In the genomic region with DNA sequence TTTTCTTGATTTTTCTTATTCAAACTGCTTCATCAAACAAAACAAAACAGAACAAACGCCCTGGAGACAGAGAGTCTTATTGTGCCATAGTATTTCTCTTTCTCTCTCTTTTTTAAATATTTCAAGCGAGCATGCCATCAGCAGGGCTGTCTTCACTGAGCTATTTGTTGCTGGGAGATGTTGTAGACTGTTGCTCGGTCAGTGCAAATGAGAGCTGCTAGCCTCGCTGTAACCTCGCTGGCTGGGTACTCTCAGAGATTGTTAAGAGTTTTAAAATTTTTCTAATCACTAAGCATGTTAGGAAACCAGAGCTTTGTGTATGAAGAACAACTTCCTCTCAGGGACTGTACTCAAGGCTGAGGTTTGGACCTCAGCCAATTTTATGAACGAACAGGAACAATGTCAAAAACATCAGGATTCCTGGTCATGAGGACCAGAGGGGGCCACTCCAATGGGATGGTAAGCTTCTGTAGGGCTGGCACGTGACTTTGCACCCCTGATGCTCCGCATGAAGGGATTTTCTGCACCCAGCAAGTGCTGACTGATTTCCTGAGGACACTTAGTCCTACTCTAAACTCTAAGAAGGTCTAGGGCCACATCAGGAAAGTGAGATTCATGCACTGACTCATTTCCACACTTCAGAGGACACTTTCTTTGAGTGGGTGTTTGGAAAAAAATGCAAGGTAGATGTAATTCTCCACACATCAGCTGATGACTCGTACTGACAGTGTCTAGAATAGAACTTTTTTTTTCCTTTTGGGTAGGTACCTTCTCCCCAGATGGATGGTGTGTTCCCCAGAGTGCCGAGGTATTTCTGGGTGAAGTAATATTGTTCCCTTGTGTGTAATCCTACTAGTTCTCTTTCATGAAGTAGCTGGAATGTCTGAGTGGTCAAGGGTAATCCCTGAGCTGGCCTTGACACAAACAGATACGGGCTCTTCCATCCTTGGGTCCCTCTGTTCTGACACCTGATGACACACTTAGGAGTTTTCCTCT, we compare ENCODE assay signal across 8 cellular contexts. TPM values are rescaled to one million over a fixed set of nuclear protein-coding genes. Genes with fewer than 3 reads are reported as not detected.
DNase-seq lines count a peak whose midpoint lies in the region; ATAC-seq and TF ChIP-seq lines count a peak whose summit lies in the region.

No MANE protein-coding gene starts in this region.

- peaks cover 3% of the 10 kb centered on the region for H3K9me3 ChIP-seq in mammary epithelial cell (replicated peaks; ENCODE audit: insufficient read depth, low read length)
- no peaks in the 10 kb centered on the region for H3K9me3 ChIP-seq in thyroid gland

- H3K27ac ChIP-seq in mammary epithelial cell (ENCODE audit: insufficient read depth, low read depth, low read length) (peak overlapping the region; percentile 52), thyroid gland (peak overlapping the region; percentile 38 to 75 (median 65))

- H3K27ac Mint-ChIP-seq in T-cell, result peak overlapping the region; percentile 96 to 98

- POLR2A ChIA-PET in T-cell (lab: Charles Lee), result interaction anchor here (0.5 to 0.9 kb wide), 3 partner anchors 15 to 774 kb away, joined by 3 read pairs; no protein-coding TSS in a partner anchor

- no peaks in the 10 kb centered on the region for H3K36me3 Mint-ChIP-seq in T-cell

- H3K36me3 ChIP-seq in mammary epithelial cell (ENCODE audit: insufficient read depth, low read length) (no peaks in the 10 kb centered on the region), thyroid gland (no peaks in the 10 kb centered on the region)

- H3K27me3 ChIP-seq in mammary epithelial cell (ENCODE audit: insufficient read depth, low read length), result no peaks in the 10 kb centered on the region
- no peaks in the 10 kb centered on the region for H3K27me3 ChIP-seq in thyroid gland

- H3K4me1 Mint-ChIP-seq in T-cell, result peaks cover 33 to 42% (median 36%) of the 10 kb centered on the region in 3 donors

- no peak overlapping the region for H3K4me3 ChIP-seq in mammary epithelial cell (replicated peaks in 1 of 3; ENCODE audit: insufficient read depth in 1 of 3, low read depth in 2 of 3, low read length in 3 of 3)
- no peak overlapping the region for H3K4me3 ChIP-seq in thyroid gland (replicated peaks in 1 of 3)

- no peak for TF ChIP-seq POLR2A in thyroid gland (IDR thresholded peaks at IDR 0.05)

- intact Hi-C loops in mammary epithelial cell (cut with micrococcal nuclease), result no loop called here
- intact Hi-C loops in thyroid gland (cut with DNase I), result no loop called here

- WGBS in mammary epithelial cell (ENCODE audit: low coverage, missing lambda C conversion rate), result 60% methylated on average over 11 of the region's 11 CpGs
- WGBS in thyroid gland, 2 donors, result 12 to 15% methylated on average over 11 of the region's 11 CpGs

- no peaks in the 10 kb centered on the region for H4K20me1 ChIP-seq in mammary epithelial cell (ENCODE audit: insufficient read depth, low read length)

- H3K4me1 ChIP-seq in mammary epithelial cell (ENCODE audit: insufficient read depth, low read length) (peaks cover 19% of the 10 kb centered on the region), thyroid gland (peaks cover 11 to 14% of the 10 kb centered on the region in 2 donors)

- H3K4me2 ChIP-seq in mammary epithelial cell (ENCODE audit: insufficient read depth, low read depth, low read length), result peak overlapping the region; percentile 43

- H3K79me2 ChIP-seq in mammary epithelial cell (ENCODE audit: insufficient read depth, low read length), result no peaks in the 10 kb centered on the region

- peak; percentile 83 for ATAC-seq in GM18909 (IDR thresholded peaks at IDR 0.05; ENCODE audit: poor library complexity, unreplicated experiment)
- peak; percentile 75 for ATAC-seq in HG03139 (IDR thresholded peaks at IDR 0.05; ENCODE audit: unreplicated experiment)
- peak; percentile 80 to 90 (median 86) for ATAC-seq in T-cell (replicated peaks in 1 of 4)

- no peaks in the 10 kb centered on the region for H3K27me3 Mint-ChIP-seq in T-cell

- H3K9me3 Mint-ChIP-seq in T-cell, result peaks cover 0 to 4% (median 0%) of the 10 kb centered on the region in 3 donors

- CTCF ChIA-PET in T-cell (lab: Charles Lee), result no interaction called here
- CTCF ChIA-PET in mammary epithelial cell (lab: Charles Lee; ENCODE audit: low non-redundant PET), result interaction anchor here (0.8 kb wide), 1 partner anchor 23 kb away, joined by 13 read pairs; no protein-coding TSS in a partner anchor

- H3K9ac ChIP-seq in mammary epithelial cell (ENCODE audit: insufficient read depth, low read length), result no peak overlapping the region

- H3K4me3 Mint-ChIP-seq in T-cell, result peak overlapping the region; percentile 59 to 69 (median 69)

- TF ChIP-seq CTCF in mammary epithelial cell (conservative IDR thresholded peaks at IDR 0.05 in 1 of 2, IDR thresholded peaks at IDR 0.05 in 1 of 2; ENCODE audit: extremely low read depth in 1 of 2, insufficient read depth in 1 of 2, low read depth in 1 of 2, low read length in 2 of 2) (no peak), thyroid gland (IDR thresholded peaks at IDR 0.05) (no peak)

- in situ Hi-C loops in mammary epithelial cell (cut with MboI; ENCODE audit: low sequenced_read_pairs in 2 of 2), result no loop called here

- DNase-seq in AG08395 (ENCODE audit: low spot score) (peak; percentile 49), T-cell (peak in 23 of 34 experiments; percentile 2 to 50 (median 28)), mammary epithelial cell (peak; percentile 88), midbrain (lab: John Stamatoyannopoulos, UW) (peak; percentile 6), thyroid gland (peak; percentile 90 to 95), retina (no peak)

- no TSS peak for BruUV-seq in mammary epithelial cell (replicated peaks; lab: Mats Ljungman, UMichigan)

- dilution Hi-C loops in mammary epithelial cell (cut with HindIII; ENCODE audit: low sequenced_read_pairs), result no loop called here

- H2AFZ ChIP-seq in mammary epithelial cell (ENCODE audit: low read depth, low read length), result no peak overlapping the region

RNA-seq across cellular contexts. Expression of gene IL1R1, which starts 59.7 kb away (rescaled TPM):
- total RNA-seq in T-cell (1 to 10 TPM in 4 of 5 donors, under 1 TPM in 1; 0.43 to 4.5 (median 1.7) TPM), mammary epithelial cell (1 to 10 TPM; 7.7 to 8.7 TPM), thyroid gland (100 to 1,000 TPM in 2 of 4 donors, 10 to 100 TPM in 2; 57.6 to 220 (median 103) TPM)
- 6.9 TPM for polyA plus RNA-seq in mammary epithelial cell
- polyA minus RNA-seq in mammary epithelial cell, result 6.4 TPM

Comparison
In these comparisons a context has a peak if more than half of its experiments do, and no peak if none do; other contexts are left out.
1. RNA of gene IL1R1, which starts 59.7 kb away (total RNA-seq): 57.6 to 220 TPM in thyroid gland; 7.7 to 8.7 TPM in mammary epithelial cell and 0.43 to 4.5 TPM in T-cell; every median in the first group is over 4 times any median in the second.
2. Peak in every context shown above with its lines, with median percentiles within 50 percentile points of each other: ATAC-seq.